24 cellular contexts compared by ENCODE assay signal in genomic region chr18:9926977-9927376, GRCh38. TPM values are rescaled to one million over a fixed set of nuclear protein-coding genes. Genes with fewer than 3 reads are reported as not detected.
A peak's percentile ranks its signal among the peaks of the same experiment; 100 is the strongest.
DNase-seq lines count a peak whose midpoint lies in the region; ATAC-seq, FAIRE-seq and TF ChIP-seq lines count a peak whose summit lies in the region.
"Had no signal": no experiment of that assay in that cellular context is flagged by ENCODE, and none has a peak within 500 bp of the region (broad histone marks: within the 10 kb centered on the region; RNA-seq: fewer than 3 reads in every experiment).

No MANE protein-coding gene starts in this region.

- TF ChIP-seq CTCF in OCI-LY7 (conservative IDR thresholded peaks at IDR 0.05; ENCODE audit: low read length) (no peak), smooth muscle cell (IDR thresholded peaks at IDR 0.05; ENCODE audit: borderline replicate concordance, insufficient read depth, poor library complexity, severe bottlenecking) (no peak), kidney (IDR thresholded peaks at IDR 0.05; ENCODE audit: borderline replicate concordance, extremely low read depth, insufficient read depth) (no peak)

- H3K36me3 Mint-ChIP-seq in activated naive CD4-positive, alpha-beta T cell treated with anti-CD3 and anti-CD28 coated beads, Interleukin-2, amount 50 U/mL, for 24 hours, result no peaks in the 10 kb centered on the region
- H3K36me3 Mint-ChIP-seq in activated naive CD4-positive, alpha-beta T cell treated with anti-CD3 and anti-CD28 coated beads, Interleukin-2, amount 50 U/mL, for 72 hours, result peaks cover 0 to 5% of the 10 kb centered on the region in 2 donors
- peaks cover 2% of the 10 kb centered on the region for H3K36me3 Mint-ChIP-seq in central memory CD8-positive, alpha-beta T cell (ENCODE audit: insufficient read depth)

- no peak for ATAC-seq in activated naive CD4-positive, alpha-beta T cell treated with anti-CD3 and anti-CD28 coated beads, Interleukin-2, amount 50 U/mL, for 72 hours
- ATAC-seq in central memory CD8-positive, alpha-beta T cell (replicated peaks; ENCODE audit: extremely low read depth, poor library complexity, severe bottlenecking), result no peak
- ATAC-seq in HG03521 (IDR thresholded peaks at IDR 0.05; ENCODE audit: unreplicated experiment), result no peak
- ATAC-seq: Right ventricle myocardium inferior had no signal

- no peaks in the 10 kb centered on the region for H3K27me3 ChIP-seq in smooth muscle cell (ENCODE audit: low read depth)
- H3K27me3 ChIP-seq: suprapubic skin had no signal

- no peaks in the 10 kb centered on the region for H3K9me2 ChIP-seq in OCI-LY7 (ENCODE audit: insufficient read depth, low read length)

- H3K27ac Mint-ChIP-seq in activated naive CD4-positive, alpha-beta T cell treated with anti-CD3 and anti-CD28 coated beads, Interleukin-2, amount 50 U/mL, for 24 hours, result peak overlapping the region; percentile 30
- H3K27ac Mint-ChIP-seq in activated naive CD4-positive, alpha-beta T cell treated with anti-CD3 and anti-CD28 coated beads, Interleukin-2, amount 50 U/mL, for 72 hours, result peak overlapping the region in 1 of 2 donors; percentile 26
- H3K27ac Mint-ChIP-seq in central memory CD8-positive, alpha-beta T cell (ENCODE audit: low read depth), result peak overlapping the region; percentile 79
- H3K27ac Mint-ChIP-seq: activated naive CD8-positive, alpha-beta T cell treated with anti-CD3 and anti-CD28 coated beads, Interleukin-2, amount 10 ng/mL, durations not matched to agents 7 days and 5 days had no signal

- H3K4me3 Mint-ChIP-seq in activated naive CD4-positive, alpha-beta T cell treated with anti-CD3 and anti-CD28 coated beads, Interleukin-2, amount 50 U/mL, for 24 hours, result no peak overlapping the region
- H3K4me3 Mint-ChIP-seq in central memory CD8-positive, alpha-beta T cell, result no peak overlapping the region
- H3K4me3 Mint-ChIP-seq: activated CD4-positive, alpha-beta memory T cell treated with anti-CD3 and anti-CD28 coated beads for 36 hours; activated naive CD8-positive, alpha-beta T cell treated with anti-CD3 and anti-CD28 coated beads, Interleukin-2, amount 10 ng/mL, durations not matched to agents 7 days and 5 days; CD14-positive monocyte had no signal

- H3K9me3 ChIP-seq in OCI-LY7 (ENCODE audit: low read length), result no peaks in the 10 kb centered on the region
- H3K9me3 ChIP-seq in smooth muscle cell (replicated peaks; ENCODE audit: low read depth), result no peaks in the 10 kb centered on the region
- H3K9me3 ChIP-seq in kidney (ENCODE audit: control insufficient read depth in 1 of 2, low read length in 2 of 2), result no peaks in the 10 kb centered on the region
- H3K9me3 ChIP-seq: suprapubic skin had no signal

- H4K20me1 ChIP-seq in OCI-LY7 (ENCODE audit: insufficient read depth, low read length) (peaks cover 76% of the 10 kb centered on the region), smooth muscle cell (ENCODE audit: low read depth) (peaks cover 100% of the 10 kb centered on the region)

- no peak overlapping the region for H3K27ac ChIP-seq in OCI-LY7 (ENCODE audit: low read depth, low read length, poor library complexity, severe bottlenecking)
- peak overlapping the region; percentile 48 for H3K27ac ChIP-seq in smooth muscle cell (ENCODE audit: low read depth)
- H3K27ac ChIP-seq in kidney (ENCODE audit: low read depth in 2 of 2, low read length in 2 of 2), result no peak overlapping the region
- H3K27ac ChIP-seq: suprapubic skin had no signal

- no peak overlapping the region for H2AFZ ChIP-seq in OCI-LY7 (ENCODE audit: low read length)
- no peak overlapping the region for H2AFZ ChIP-seq in smooth muscle cell (ENCODE audit: low read depth)

- H3K27me3 Mint-ChIP-seq in activated naive CD4-positive, alpha-beta T cell treated with anti-CD3 and anti-CD28 coated beads, Interleukin-2, amount 50 U/mL, for 24 hours, result no peaks in the 10 kb centered on the region
- H3K27me3 Mint-ChIP-seq in central memory CD8-positive, alpha-beta T cell, result no peaks in the 10 kb centered on the region
- H3K27me3 Mint-ChIP-seq: activated CD4-positive, alpha-beta memory T cell treated with anti-CD3 and anti-CD28 coated beads for 36 hours; activated naive CD8-positive, alpha-beta T cell treated with anti-CD3 and anti-CD28 coated beads, Interleukin-2, amount 10 ng/mL, durations not matched to agents 7 days and 5 days had no signal

- peaks cover 82% of the 10 kb centered on the region for H3K4me1 Mint-ChIP-seq in activated naive CD4-positive, alpha-beta T cell treated with anti-CD3 and anti-CD28 coated beads, Interleukin-2, amount 50 U/mL, for 24 hours
- peaks cover 55% of the 10 kb centered on the region for H3K4me1 Mint-ChIP-seq in central memory CD8-positive, alpha-beta T cell

- POLR2A ChIA-PET in OCI-LY7 (lab: Charles Lee), result interaction anchor here (0.8 to 2.4 kb wide), 5 partner anchors 12 to 31 kb away, joined by 3 to 11 read pairs (median 3); partner anchors contain the start of gene VAPA

- BruUV-seq in OCI-LY7 (replicated peaks; lab: Mats Ljungman, UMichigan), result no TSS peak

- CTCF ChIA-PET in OCI-LY7 (lab: Charles Lee; ENCODE audit: unreplicated experiment), result no interaction called here

- peaks cover 53% of the 10 kb centered on the region for H3K4me1 ChIP-seq in OCI-LY7 (ENCODE audit: insufficient read depth, low read length, poor library complexity, severe bottlenecking)
- peaks cover 72% of the 10 kb centered on the region for H3K4me1 ChIP-seq in smooth muscle cell (ENCODE audit: low read depth)
- peaks cover 15 to 18% of the 10 kb centered on the region in 2 donors for H3K4me1 ChIP-seq in kidney (ENCODE audit: control insufficient read depth in 1 of 2, insufficient read depth in 1 of 2, low read depth in 1 of 2, low read length in 2 of 2)

- H3K4me3 ChIP-seq in OCI-LY7 (ENCODE audit: low read depth, low read length, poor library complexity, severe bottlenecking) (peak overlapping the region; percentile 12), smooth muscle cell (no peak overlapping the region), kidney (ENCODE audit: low read length in 2 of 2) (no peak overlapping the region)
- H3K4me3 ChIP-seq: suprapubic skin had no signal

- intact Hi-C loops in OCI-LY7 (cut with micrococcal nuclease; ENCODE audit: unreplicated experiment), result no loop called here
- intact Hi-C loops in kidney (cut with DNase I), result no loop called here

- H3K9me3 Mint-ChIP-seq in activated naive CD4-positive, alpha-beta T cell treated with anti-CD3 and anti-CD28 coated beads, Interleukin-2, amount 50 U/mL, for 24 hours, result no peaks in the 10 kb centered on the region
- no peaks in the 10 kb centered on the region for H3K9me3 Mint-ChIP-seq in activated naive CD4-positive, alpha-beta T cell treated with anti-CD3 and anti-CD28 coated beads, Interleukin-2, amount 50 U/mL, for 72 hours
- H3K9me3 Mint-ChIP-seq in central memory CD8-positive, alpha-beta T cell, result no peaks in the 10 kb centered on the region
- H3K9me3 Mint-ChIP-seq: activated CD4-positive, alpha-beta memory T cell treated with anti-CD3 and anti-CD28 coated beads for 36 hours; activated naive CD8-positive, alpha-beta T cell treated with anti-CD3 and anti-CD28 coated beads, Interleukin-2, amount 10 ng/mL, durations not matched to agents 7 days and 5 days; CD14-positive monocyte; neural crest cell had no signal

- DNase-seq in activated naive CD4-positive, alpha-beta T cell treated with anti-CD3 and anti-CD28 coated beads, Interleukin-2, amount 50 U/mL, for 72 hours (ENCODE audit: low spot score in 2 of 2), result no peak
- DNase-seq in OCI-LY7 (ENCODE audit: low spot score), result no peak
- no peak for DNase-seq in central memory CD8-positive, alpha-beta T cell (ENCODE audit: low spot score in 2 of 2)
- DNase-seq in smooth muscle cell (lab: John Stamatoyannopoulos, UW; ENCODE audit: unreplicated experiment), result no peak
- DNase-seq in NCI-H1436 (lab: John Stamatoyannopoulos, UW), result no peak
- DNase-seq in kidney, result no peak
- DNase-seq: activated CD4-positive, alpha-beta memory T cell treated with anti-CD3 and anti-CD28 coated beads for 36 hours; activated naive CD8-positive, alpha-beta T cell treated with anti-CD3 and anti-CD28 coated beads, Interleukin-2, amount 10 ng/mL, durations not matched to agents 7 days and 5 days; activated T-cell treated with anti-CD3 and anti-CD28 coated beads, Interleukin-2, amount 50 U/mL, for 48 hours; foreskin fibroblast; mesenchymal stem cell; NCI-H1092 treated with DMSO at 0.1 percent for 48 hours; NCI-H2107; NCI-H510A treated with DMSO at 0.1 percent for 48 hours; stimulated activated CD4-positive, alpha-beta T cell treated with anti-CD3 and anti-CD28 coated beads, Interleukin-12 subunit alpha, Interleukin-12 subunit beta, amount 100 ng/mL, for 4 hours; T-helper 1 cell had no signal

- peaks cover 5% of the 10 kb centered on the region for H3F3A ChIP-seq in smooth muscle cell (ENCODE audit: low read depth)

- H3K9ac ChIP-seq in smooth muscle cell (ENCODE audit: low read depth) (no peak overlapping the region), kidney (ENCODE audit: low read length in 2 of 2) (no peak overlapping the region)

- H3K79me2 ChIP-seq in OCI-LY7 (ENCODE audit: insufficient read depth, low read depth, low read length) (peaks cover 100% of the 10 kb centered on the region), smooth muscle cell (ENCODE audit: low read depth) (peaks cover 100% of the 10 kb centered on the region)

- no peak for FAIRE-seq in kidney (lab: Jason Lieb, UNC)
- FAIRE-seq: keratinocyte had no signal

- H3K4me2 ChIP-seq in OCI-LY7 (ENCODE audit: low read length) (peak overlapping the region; percentile 51), smooth muscle cell (peak overlapping the region; percentile 43)

- H3K36me3 ChIP-seq in OCI-LY7 (ENCODE audit: insufficient read depth, low read length) (peaks cover 11% of the 10 kb centered on the region), smooth muscle cell (ENCODE audit: low read depth) (no peaks in the 10 kb centered on the region), kidney (ENCODE audit: control insufficient read depth in 1 of 2, insufficient read depth in 2 of 2, low read length in 2 of 2) (no peaks in the 10 kb centered on the region)
- H3K36me3 ChIP-seq: suprapubic skin had no signal

- 86% methylated on average over 1 of the region's 1 CpG for WGBS in smooth muscle cell (ENCODE audit: low lambda C conversion rate)

RNA-seq across cellular contexts. Expression of gene VAPA, which starts 13.2 kb away (rescaled TPM):
- 100 to 1,000 TPM; 162 to 201 TPM for total RNA-seq in activated naive CD4-positive, alpha-beta T cell treated with anti-CD3 and anti-CD28 coated beads, Interleukin-2, amount 50 U/mL, for 72 hours
- total RNA-seq in OCI-LY7 (2014; rRNA removed; shearing (Covaris generic)), result 176 and 184 TPM in 2 replicates
- 139 and 151 TPM in 2 replicates for total RNA-seq in OCI-LY7 (2022)
- total RNA-seq in smooth muscle cell, result 350 and 386 TPM in 2 replicates
- polyA plus RNA-seq in smooth muscle cell, result 315 and 334 TPM in 2 replicates
- total RNA-seq in kidney, result 171 TPM
- polyA plus RNA-seq in kidney (ENCODE audit: insufficient read depth, low read depth, low replicate concordance), result 185 TPM

RNA-seq across cellular contexts. Expression of gene TXNDC2, which starts 41.2 kb away (rescaled TPM):
- total RNA-seq in activated naive CD4-positive, alpha-beta T cell treated with anti-CD3 and anti-CD28 coated beads, Interleukin-2, amount 50 U/mL, for 72 hours, result not detected
- not detected in 2 replicates for total RNA-seq in OCI-LY7 (2014; rRNA removed; shearing (Covaris generic))
- total RNA-seq in OCI-LY7 (2022) (not detected in 2 replicates), smooth muscle cell (0.58 and 0.94 TPM in 2 replicates), kidney (0.16 TPM)
- polyA plus RNA-seq in smooth muscle cell (1.1 TPM in 1 of 2 replicates, not detected in the other), kidney (ENCODE audit: insufficient read depth, low read depth, low replicate concordance) (not detected)
- total RNA-seq: activated CD4-positive, alpha-beta memory T cell treated with anti-CD3 and anti-CD28 coated beads for 36 hours; activated naive CD8-positive, alpha-beta T cell treated with anti-CD3 and anti-CD28 coated beads, Interleukin-2, amount 10 ng/mL, durations not matched to agents 7 days and 5 days; dermis blood vessel endothelial cell; neural crest cell; Right ventricle myocardium inferior; suprapubic skin had no signal
- polyA plus RNA-seq: keratinocyte had no signal
